8 cellular contexts compared by ENCODE assay signal in genomic region chr7:105210721-105211205, GRCh38.
DNase-seq lines count a peak whose midpoint lies in the region; ATAC-seq and TF ChIP-seq lines count a peak whose summit lies in the region.

No MANE protein-coding gene starts in this region.

- intact Hi-C loops in dorsolateral prefrontal cortex (cut with DNase I), result no loop called here
- intact Hi-C loops in PC-9 (cut with micrococcal nuclease; ENCODE audit: unreplicated experiment), result no loop called here
- intact Hi-C loops in MCF 10A (cut with micrococcal nuclease), result no loop called here

- no peak overlapping the region for H3K23ac ChIP-seq in trophoblast cell (ENCODE audit: low read length)

- no peak overlapping the region for H3K4me3 Mint-ChIP-seq in MCF 10A (ENCODE audit: unreplicated experiment)

- H3K79me2 ChIP-seq in DND-41 (ENCODE audit: insufficient read depth, low read length) (peaks cover 100% of the 10 kb centered on the region), trophoblast cell (ENCODE audit: control insufficient read depth, insufficient read depth, low read length, poor library complexity) (no peaks in the 10 kb centered on the region), PC-9 (ENCODE audit: low read depth) (peaks cover 28% of the 10 kb centered on the region)

- H4K91ac ChIP-seq in trophoblast cell (ENCODE audit: low read depth, low read length), result no peak overlapping the region

- H4K8ac ChIP-seq in trophoblast cell (ENCODE audit: low read depth, low read length), result no peak overlapping the region

- H2BK12ac ChIP-seq in trophoblast cell (ENCODE audit: low read length), result no peak overlapping the region

- no peak for DNase-seq in DND-41
- DNase-seq in dorsolateral prefrontal cortex, result no peak
- DNase-seq in trophoblast cell, result no peak
- DNase-seq in PC-9, result no peak
- no peak for DNase-seq in MCF 10A (ENCODE audit: unreplicated experiment)
- DNase-seq in cerebellar nuclear complex (lab: John Stamatoyannopoulos, UW), result no peak

- no peak overlapping the region for H2AK5ac ChIP-seq in trophoblast cell (ENCODE audit: low read length)

- no peaks in the 10 kb centered on the region for H3K9me2 ChIP-seq in PC-9 (ENCODE audit: insufficient read depth)

- peaks cover 12% of the 10 kb centered on the region for H3K4me1 Mint-ChIP-seq in MCF 10A (ENCODE audit: insufficient read depth, unreplicated experiment)

- H2BK5ac ChIP-seq in trophoblast cell (ENCODE audit: low read depth, low read length, poor library complexity), result no peak overlapping the region

- POLR2A ChIA-PET in PC-9 (lab: Charles Lee; ENCODE audit: unreplicated experiment) (no interaction called here), MCF 10A (lab: Yijun Ruan, JAX) (interaction anchor here (0.8 to 1.0 kb wide), 2 partner anchors 18 to 20 kb away, joined by 3 to 4 read pairs; no protein-coding TSS in a partner anchor)

- H3K4ac ChIP-seq in trophoblast cell (ENCODE audit: low read depth, low read length), result no peak overlapping the region

- H3K27me3 Mint-ChIP-seq in MCF 10A (ENCODE audit: insufficient read depth, unreplicated experiment), result no peaks in the 10 kb centered on the region

- H3K36me3 Mint-ChIP-seq in MCF 10A (ENCODE audit: insufficient read depth, unreplicated experiment), result peaks cover 6% of the 10 kb centered on the region

- H2BK120ac ChIP-seq in trophoblast cell (ENCODE audit: insufficient read depth, low read length, poor library complexity), result no peak overlapping the region

- H3F3A ChIP-seq in PC-9 (ENCODE audit: insufficient read depth, low read depth), result no peaks in the 10 kb centered on the region

- H3K27ac Mint-ChIP-seq in MCF 10A (ENCODE audit: low read depth, unreplicated experiment), result no peak overlapping the region

- peak overlapping the region; percentile 41; the same call in 1 of the 2 replicates for H3K27ac ChIP-seq in DND-41 (ENCODE audit: low read length)
- H3K27ac ChIP-seq in dorsolateral prefrontal cortex, result peak overlapping the region in 53 of 59 donors; percentile 4 to 77 (median 51)
- H3K27ac ChIP-seq in trophoblast cell (ENCODE audit: low read depth, low read length), result no peak overlapping the region
- no peak overlapping the region for H3K27ac ChIP-seq in PC-9

- H4K20me1 ChIP-seq in DND-41 (ENCODE audit: insufficient read depth, low read length), result peaks cover 97% of the 10 kb centered on the region
- no peaks in the 10 kb centered on the region for H4K20me1 ChIP-seq in PC-9 (ENCODE audit: insufficient read depth)

- H3K18ac ChIP-seq in trophoblast cell (ENCODE audit: low read length), result no peak overlapping the region

- peak; percentile 63 for ATAC-seq in DND-41 (ENCODE audit: insufficient read depth, low read depth)
- peak; percentile 78 for ATAC-seq in GM19467 (IDR thresholded peaks at IDR 0.05; ENCODE audit: unreplicated experiment)
- ATAC-seq in HG03520 (IDR thresholded peaks at IDR 0.05; ENCODE audit: unreplicated experiment), result peak; percentile 80

- BruUV-seq in PC-9 (replicated peaks; lab: Mats Ljungman, UMichigan) (no TSS peak), MCF 10A (replicated peaks; lab: Mats Ljungman, UMichigan) (no TSS peak)

- no CpG with 5 or more reads among the region's 5 CpGs for whole genome bisulfite sequencing in trophoblast cell (ENCODE audit: extremely low coverage, insufficient coverage, insufficient read length)

- no peaks in the 10 kb centered on the region for H3K79me1 ChIP-seq in trophoblast cell (ENCODE audit: low read length)

- TF ChIP-seq CTCF in DND-41 (IDR thresholded peaks at IDR 0.05; ENCODE audit: borderline replicate concordance, extremely low read depth, low read length, poor library complexity, severe bottlenecking) (peak; percentile 8), dorsolateral prefrontal cortex (IDR thresholded peaks at IDR 0.05 in 54 of 56, conservative IDR thresholded peaks at IDR 0.05 in 2 of 56; ENCODE audit: low read depth in 1 of 56, partially characterized antibody in 56 of 56) (no peak), PC-9 (conservative IDR thresholded peaks at IDR 0.05) (no peak), MCF 10A (IDR thresholded peaks at IDR 0.05; ENCODE audit: unreplicated experiment) (no peak)

- CTCF ChIA-PET in PC-9 (lab: Charles Lee), result no interaction called here
- CTCF ChIA-PET in MCF 10A (lab: Yijun Ruan, JAX), result interaction anchor here (0.6 to 0.7 kb wide), 3 partner anchors 14 to 188 kb away, joined by 3 to 4 read pairs (median 4); no protein-coding TSS in a partner anchor

- H3K4me1 ChIP-seq in DND-41 (ENCODE audit: insufficient read depth, low read length), result peaks cover 58% of the 10 kb centered on the region
- H3K4me1 ChIP-seq in trophoblast cell (ENCODE audit: control insufficient read depth in 1 of 2, insufficient read depth in 2 of 2, low read length in 2 of 2), result no peaks in the 10 kb centered on the region
- no peaks in the 10 kb centered on the region for H3K4me1 ChIP-seq in PC-9 (replicated peaks; ENCODE audit: insufficient read depth)

- H3K27me3 ChIP-seq in DND-41 (ENCODE audit: insufficient read depth, low read length, poor library complexity) (no peaks in the 10 kb centered on the region), dorsolateral prefrontal cortex (no peaks in the 10 kb centered on the region), trophoblast cell (ENCODE audit: insufficient read depth, low read length) (no peaks in the 10 kb centered on the region), PC-9 (ENCODE audit: insufficient read depth, low read depth) (no peaks in the 10 kb centered on the region)

- no peak overlapping the region for H3K4me2 ChIP-seq in DND-41 (ENCODE audit: insufficient read depth, low read length)
- no peak overlapping the region for H3K4me2 ChIP-seq in trophoblast cell (ENCODE audit: low read length)
- H3K4me2 ChIP-seq in PC-9, result no peak overlapping the region

- H3K36me3 ChIP-seq in DND-41 (ENCODE audit: insufficient read depth, low read length) (peaks cover 60% of the 10 kb centered on the region), trophoblast cell (ENCODE audit: control insufficient read depth in 1 of 2, insufficient read depth in 2 of 2, low read length in 2 of 2) (no peaks in the 10 kb centered on the region), PC-9 (ENCODE audit: low read depth) (no peaks in the 10 kb centered on the region)

- no peak overlapping the region for H4K12ac ChIP-seq in trophoblast cell (ENCODE audit: low read depth, low read length)

- H3K4me3 ChIP-seq in DND-41 (ENCODE audit: low read depth in 1 of 2, low read length in 2 of 2) (no peak overlapping the region), dorsolateral prefrontal cortex (peak overlapping the region in 14 of 59 donors; percentile 1 to 37 (median 14)), trophoblast cell (ENCODE audit: low read depth, low read length) (no peak overlapping the region), PC-9 (no peak overlapping the region)

- H3K9ac ChIP-seq in DND-41 (ENCODE audit: low read depth, low read length), result no peak overlapping the region
- no peak overlapping the region for H3K9ac ChIP-seq in trophoblast cell (ENCODE audit: low read length)

- no peaks in the 10 kb centered on the region for H3K9me3 Mint-ChIP-seq in MCF 10A (ENCODE audit: unreplicated experiment)

- no peak overlapping the region for H2AFZ ChIP-seq in DND-41 (ENCODE audit: low read depth, low read length)
- peak overlapping the region; percentile 17 for H2AFZ ChIP-seq in trophoblast cell (ENCODE audit: insufficient read depth, low read length, poor library complexity)
- H2AFZ ChIP-seq in PC-9, result no peak overlapping the region

- no peak overlapping the region for H3K14ac ChIP-seq in trophoblast cell (ENCODE audit: low read length)

- H3K9me3 ChIP-seq in DND-41 (ENCODE audit: insufficient read depth, low read length, severe bottlenecking), result no peaks in the 10 kb centered on the region
- no peaks in the 10 kb centered on the region for H3K9me3 ChIP-seq in trophoblast cell (ENCODE audit: insufficient read depth, low read depth, low read length)
- H3K9me3 ChIP-seq in PC-9 (ENCODE audit: insufficient read depth, low read depth), result no peaks in the 10 kb centered on the region

Comparison
In these comparisons a context has a peak if more than half of its experiments do, and no peak if none do; other contexts are left out.
1. H3K27ac ChIP-seq: peak in DND-41 (single experiment) and dorsolateral prefrontal cortex (53 of 59); none in trophoblast cell (single experiment) and PC-9 (single experiment).
2. Peak in every context shown above with its lines, with median percentiles within 50 percentile points of each other: ATAC-seq.